In genomic region chr13:43348397-43348796, GRCh38 we compare ENCODE assay signal across 17 cellular contexts.
A peak's percentile ranks its signal among the peaks of the same experiment; 100 is the strongest.
DNase-seq lines count a peak whose midpoint lies in the region; ATAC-seq, FAIRE-seq and TF ChIP-seq lines count a peak whose summit lies in the region.
"Had no signal": no experiment of that assay in that cellular context is flagged by ENCODE, and none has a peak within 500 bp of the region (broad histone marks: within the 10 kb centered on the region; RNA-seq: fewer than 3 reads in every experiment).

No MANE protein-coding gene starts in this region.

- H3K27me3 ChIP-seq in RWPE2 (ENCODE audit: insufficient read depth, poor library complexity, severe bottlenecking), result no peaks in the 10 kb centered on the region
- H3K27me3 ChIP-seq: stomach had no signal

- ATAC-seq in RWPE2 (ENCODE audit: low read depth), result peak; percentile 100
- no peak for ATAC-seq in HG03460 (IDR thresholded peaks at IDR 0.05; ENCODE audit: unreplicated experiment)

- no peak for FAIRE-seq in urothelium cell line (lab: Jason Lieb, UNC)

- H3K9me3 ChIP-seq in RWPE2 (ENCODE audit: severe bottlenecking), result no peaks in the 10 kb centered on the region
- H3K9me3 ChIP-seq: stomach had no signal

- peak; percentile 11 for DNase-seq in NCI-H2227 (lab: John Stamatoyannopoulos, UW; ENCODE audit: unreplicated experiment)
- DNase-seq in NCI-H2227 treated with DMSO at 0.1 percent for 48 hours (lab: John Stamatoyannopoulos, UW), result no peak
- DNase-seq in RWPE2 (ENCODE audit: low spot score), result no peak
- DNase-seq in epithelial cell of prostate (ENCODE audit: low read depth, low spot score), result peak; percentile 43
- peak; percentile 8 for DNase-seq in urothelium cell line (ENCODE audit: low spot score)
- no peak for DNase-seq in NCI-H446 treated with DMSO at 0.1 percent for 48 hours (lab: John Stamatoyannopoulos, UW)
- no peak for DNase-seq in NCI-H526 (lab: John Stamatoyannopoulos, UW)
- DNase-seq: activated CD4-positive, CD25-positive, alpha-beta regulatory T cell; activated CD8-positive, alpha-beta memory T cell treated with anti-CD3 and anti-CD28 coated beads, Interleukin-2, amount 50 U/mL, for 4 hours; activated naive CD4-positive, alpha-beta T cell treated with anti-CD3 and anti-CD28 coated beads, Interleukin-2, amount 50 U/mL, for 16 hours; CD4-positive, CD25-positive, alpha-beta regulatory T cell; cerebellar nuclear complex; Karpas-422; NCI-H2107; stomach had no signal

- peak overlapping the region; percentile 11 for H3K27ac ChIP-seq in RWPE2 (ENCODE audit: poor library complexity, severe bottlenecking)
- peak overlapping the region; percentile 7 for H3K27ac ChIP-seq in epithelial cell of prostate
- H3K27ac ChIP-seq: 22Rv1, stomach had no signal

- H3K4me1 ChIP-seq in RWPE2 (ENCODE audit: insufficient read depth, poor library complexity, severe bottlenecking), result peaks cover 9% of the 10 kb centered on the region
- H3K4me1 ChIP-seq: stomach had no signal

- no peaks in the 10 kb centered on the region for H3K36me3 ChIP-seq in RWPE2 (ENCODE audit: low read depth)
- H3K36me3 ChIP-seq: stomach had no signal

- H3K4me3 ChIP-seq in RWPE2 (ENCODE audit: severe bottlenecking), result no peak overlapping the region
- H3K4me3 ChIP-seq: stomach had no signal

- no peak for TF ChIP-seq CTCF in RWPE2 (IDR thresholded peaks at IDR 0.05; ENCODE audit: poor library complexity, severe bottlenecking)

Comparison
In these comparisons a context has a peak if more than half of its experiments do, and no peak if none do; other contexts are left out.
1. DNase-seq: peak in NCI-H2227 (single experiment), epithelial cell of prostate (single experiment) and urothelium cell line (single experiment); none in NCI-H2227 treated with DMSO at 0.1 percent for 48 hours (single experiment), RWPE2 (single experiment), NCI-H446 treated with DMSO at 0.1 percent for 48 hours (single experiment) and NCI-H526 (0 of 2).